Comparison of ENCODE assay signal across 22 cellular contexts in the genomic region with DNA sequence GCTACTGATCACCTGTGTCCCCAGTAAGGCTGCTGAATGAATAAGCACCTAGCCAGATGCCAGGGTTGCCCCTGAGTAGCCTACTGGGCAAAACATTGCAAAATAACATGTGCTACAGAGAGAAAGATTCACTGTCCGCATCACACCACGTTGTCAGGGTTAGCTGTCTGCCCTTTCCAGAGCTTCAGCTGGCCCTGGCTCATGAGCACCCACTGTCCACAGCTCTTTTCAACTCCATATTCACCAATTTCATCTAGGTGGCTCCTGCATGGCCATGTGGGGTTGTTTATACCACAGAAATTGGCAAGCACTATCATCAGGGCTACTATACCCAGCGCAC.
A peak's percentile ranks its signal among the peaks of the same experiment; 100 is the strongest.
DNase-seq lines count a peak whose midpoint lies in the region; ATAC-seq, FAIRE-seq and TF ChIP-seq lines count a peak whose summit lies in the region.
"Had no signal": no experiment of that assay in that cellular context is flagged by ENCODE, and none has a peak within 500 bp of the region (broad histone marks: within the 10 kb centered on the region; RNA-seq: fewer than 3 reads in every experiment).

No MANE protein-coding gene starts in this region.

- H3K4me2 ChIP-seq in H1 (ENCODE audit: insufficient read depth in 1 of 2, low read depth in 2 of 2, low read length in 2 of 2) (no peak overlapping the region), osteoblast (ENCODE audit: insufficient read depth, low read length) (no peak overlapping the region)

- H3K9ac ChIP-seq in H1 (replicated peaks in 1 of 4; ENCODE audit: extremely low read depth in 1 of 4, low read depth in 3 of 4, low read length in 3 of 4), result no peak overlapping the region
- H3K9ac ChIP-seq: BLaER1 treated with 17β-estradiol and CSF1 and Interleukin-3, amounts not matched to agents 10 nM and 100 nM had no signal

- no peak overlapping the region for H3K4me3 Mint-ChIP-seq in activated naive CD8-positive, alpha-beta T cell treated with anti-CD3 and anti-CD28 coated beads, Interleukin-2, amount 10 ng/mL, durations not matched to agents 7 days and 5 days
- H3K4me3 Mint-ChIP-seq in activated naive CD8-positive, alpha-beta T cell treated with anti-CD3 and anti-CD28 coated beads for 36 hours, result no peak overlapping the region
- no peak overlapping the region for H3K4me3 Mint-ChIP-seq in CD8-positive, alpha-beta T cell
- H3K4me3 Mint-ChIP-seq in HFFc6, result no peak overlapping the region
- H3K4me3 Mint-ChIP-seq: CD14-positive monocyte; CD4-positive, alpha-beta T cell had no signal

- no peak overlapping the region for H4K91ac ChIP-seq in H1 (replicated peaks; ENCODE audit: insufficient read length, low read length)

- H3K79me1 ChIP-seq in H1 (ENCODE audit: low read depth, low read length), result no peaks in the 10 kb centered on the region

- H3K27me3 ChIP-seq in CD8-positive, alpha-beta T cell (ENCODE audit: insufficient read depth, low read length), result no peaks in the 10 kb centered on the region
- H3K27me3 ChIP-seq in H1 (replicated peaks in 1 of 4; ENCODE audit: control insufficient read depth in 3 of 4, extremely low read depth in 1 of 4, insufficient read depth in 3 of 4, low read length in 3 of 4) (no peaks in the 10 kb centered on the region), osteoblast (ENCODE audit: insufficient read depth, low read length) (no peaks in the 10 kb centered on the region)
- H3K27me3 ChIP-seq: BE2C; BLaER1 treated with 17β-estradiol and CSF1 and Interleukin-3, amounts not matched to agents 10 nM and 100 nM had no signal

- no peak for FAIRE-seq in H1 (lab: Jason Lieb, UNC)
- FAIRE-seq: A204.1, GM12891 had no signal

- no peak overlapping the region for H4K5ac ChIP-seq in H1 (ENCODE audit: insufficient read length, low read depth, low read length)

- ATAC-seq in activated naive CD8-positive, alpha-beta T cell treated with anti-CD3 and anti-CD28 coated beads, Interleukin-2, amount 10 ng/mL, durations not matched to agents 7 days and 5 days (ENCODE audit: low read depth), result no peak
- ATAC-seq in CD8-positive, alpha-beta T cell, result no peak

- POLR2A ChIA-PET in activated naive CD8-positive, alpha-beta T cell treated with anti-CD3 and anti-CD28 coated beads, Interleukin-2, amount 10 ng/mL, durations not matched to agents 7 days and 5 days (lab: Charles Lee), result no interaction called here
- POLR2A ChIA-PET in CD8-positive, alpha-beta T cell (lab: Charles Lee), result no interaction called here
- POLR2A ChIA-PET in H1 (lab: Charles Lee; ENCODE audit: partially characterized antibody), result no interaction called here

- no peak overlapping the region for H2BK5ac ChIP-seq in H1 (ENCODE audit: low read depth, low read length)

- H2AFZ ChIP-seq in H1 (ENCODE audit: low read length) (no peak overlapping the region), osteoblast (ENCODE audit: low read length) (no peak overlapping the region)

- H3K23ac ChIP-seq in H1 (ENCODE audit: insufficient read length), result no peak overlapping the region

- WGBS in H1 (ENCODE audit: extremely low coverage in 1 of 2, insufficient coverage in 1 of 2, insufficient read length in 1 of 2, insufficient replicate concordance in 2 of 2, low coverage in 1 of 2, low lambda C conversion rate in 2 of 2, missing lambda C conversion rate in 1 of 2), 2 experiments, result 89% methylated on average over 3 of the region's 3 CpGs; no CpG with 5 or more reads in 1 of the 2 experiments

- no peak overlapping the region for H3K56ac ChIP-seq in H1 (replicated peaks; ENCODE audit: insufficient read length, low read depth, low read length)

- TF ChIP-seq RAD21 in H1 (IDR thresholded peaks at IDR 0.05 in 1 of 2, conservative IDR thresholded peaks at IDR 0.05 in 1 of 2; ENCODE audit: low read depth in 2 of 2, low read length in 2 of 2), result no peak

- no peak overlapping the region for H2BK12ac ChIP-seq in H1 (ENCODE audit: low read depth, low read length)

- CTCF ChIA-PET in CD8-positive, alpha-beta T cell (lab: Charles Lee), result no interaction called here
- CTCF ChIA-PET in H1 (lab: Charles Lee; ENCODE audit: partially characterized antibody), result interaction anchor here (1.5 to 3.9 kb wide), 3 partner anchors 10 to 327 kb away, joined by 4 to 12 read pairs (median 8); no protein-coding TSS in a partner anchor

- no peak overlapping the region for H4K8ac ChIP-seq in H1 (ENCODE audit: extremely low read depth, insufficient read depth, low read length)

- H3K23me2 ChIP-seq in H1 (ENCODE audit: low read depth, low read length), result peaks cover 9% of the 10 kb centered on the region; the same call in 1 of the 2 replicates

- no peak overlapping the region for H2AK5ac ChIP-seq in H1 (ENCODE audit: low read depth, low read length)

- no peak for TF ChIP-seq CTCF in CD8-positive, alpha-beta T cell (IDR thresholded peaks at IDR 0.05)
- TF ChIP-seq CTCF in H1 (IDR thresholded peaks at IDR 0.05; ENCODE audit: control extremely low read depth in 1 of 3, insufficient read depth in 1 of 3, low read depth in 1 of 3, low read length in 3 of 3) (no peak), osteoblast (IDR thresholded peaks at IDR 0.05; ENCODE audit: extremely low read depth, low read depth, low read length) (no peak), HFFc6 (IDR thresholded peaks at IDR 0.05) (no peak)

- H3K36me3 Mint-ChIP-seq in activated naive CD8-positive, alpha-beta T cell treated with anti-CD3 and anti-CD28 coated beads, Interleukin-2, amount 10 ng/mL, durations not matched to agents 7 days and 5 days, result no peaks in the 10 kb centered on the region
- H3K36me3 Mint-ChIP-seq in activated naive CD8-positive, alpha-beta T cell treated with anti-CD3 and anti-CD28 coated beads for 36 hours, result no peaks in the 10 kb centered on the region
- no peaks in the 10 kb centered on the region for H3K36me3 Mint-ChIP-seq in CD8-positive, alpha-beta T cell
- H3K36me3 Mint-ChIP-seq in HFFc6 (ENCODE audit: low read depth), result no peaks in the 10 kb centered on the region

- no peak overlapping the region for H2BK20ac ChIP-seq in H1 (ENCODE audit: low read length)

- intact Hi-C loops in CD8-positive, alpha-beta T cell (cut with DNase I, micrococcal nuclease), result no loop called here

- no peaks in the 10 kb centered on the region for H4K20me1 ChIP-seq in H1 (replicated peaks in 1 of 2; ENCODE audit: control insufficient read depth in 1 of 2, insufficient read depth in 2 of 2, low read length in 2 of 2)
- peaks cover 5% of the 10 kb centered on the region for H4K20me1 ChIP-seq in osteoblast (ENCODE audit: insufficient read depth, low read length)

- peaks cover 5% of the 10 kb centered on the region for H3K4me1 Mint-ChIP-seq in activated naive CD8-positive, alpha-beta T cell treated with anti-CD3 and anti-CD28 coated beads, Interleukin-2, amount 10 ng/mL, durations not matched to agents 7 days and 5 days
- H3K4me1 Mint-ChIP-seq in activated naive CD8-positive, alpha-beta T cell treated with anti-CD3 and anti-CD28 coated beads for 36 hours, result no peaks in the 10 kb centered on the region
- H3K4me1 Mint-ChIP-seq in CD8-positive, alpha-beta T cell (ENCODE audit: low read depth), result no peaks in the 10 kb centered on the region
- no peaks in the 10 kb centered on the region for H3K4me1 Mint-ChIP-seq in HFFc6 (ENCODE audit: low read depth)
- H3K4me1 Mint-ChIP-seq: CD14-positive monocyte had no signal

- H3K4me1 ChIP-seq in CD8-positive, alpha-beta T cell (ENCODE audit: insufficient read depth, low read length), result no peaks in the 10 kb centered on the region
- H3K4me1 ChIP-seq in H1 (replicated peaks in 1 of 4; ENCODE audit: control insufficient read depth in 3 of 4, insufficient read depth in 4 of 4, low read length in 3 of 4) (peaks cover 0 to 6% (median 3%) of the 10 kb centered on the region in 4 experiments; a peak in 4 of 7 replicates), osteoblast (ENCODE audit: insufficient read depth, low read length) (no peaks in the 10 kb centered on the region)
- H3K4me1 ChIP-seq: BE2C, HAP-1 had no signal

- TF ChIP-seq POLR2A in H1 (IDR thresholded peaks at IDR 0.05; ENCODE audit: control extremely low read depth in 1 of 2, low read depth in 2 of 2, low read length in 2 of 2), result no peak

- H2BK120ac ChIP-seq in H1 (replicated peaks; ENCODE audit: low read depth, low read length), result no peak overlapping the region

- H3K18ac ChIP-seq in H1 (ENCODE audit: extremely low read depth, low read length), result no peak overlapping the region

- H3K9me3 ChIP-seq in CD8-positive, alpha-beta T cell (ENCODE audit: low read length), result no peaks in the 10 kb centered on the region
- no peaks in the 10 kb centered on the region for H3K9me3 ChIP-seq in H1 (ENCODE audit: insufficient read depth in 2 of 2, low read depth in 1 of 2, low read length in 1 of 2)
- H3K9me3 ChIP-seq in osteoblast (ENCODE audit: low read depth, low read length), result no peaks in the 10 kb centered on the region
- H3K9me3 ChIP-seq: BE2C; BLaER1 treated with 17β-estradiol and CSF1 and Interleukin-3, amounts not matched to agents 10 nM and 100 nM; HAP-1 had no signal

- no peak for TF ChIP-seq EP300 in H1 (IDR thresholded peaks at IDR 0.05; ENCODE audit: borderline replicate concordance in 1 of 2, low read depth in 2 of 2, low read length in 2 of 2)

- no peaks in the 10 kb centered on the region for H3K27me3 Mint-ChIP-seq in activated naive CD8-positive, alpha-beta T cell treated with anti-CD3 and anti-CD28 coated beads, Interleukin-2, amount 10 ng/mL, durations not matched to agents 7 days and 5 days
- no peaks in the 10 kb centered on the region for H3K27me3 Mint-ChIP-seq in activated naive CD8-positive, alpha-beta T cell treated with anti-CD3 and anti-CD28 coated beads for 36 hours
- H3K27me3 Mint-ChIP-seq in CD8-positive, alpha-beta T cell (ENCODE audit: low read depth), result no peaks in the 10 kb centered on the region
- H3K27me3 Mint-ChIP-seq in HFFc6 (ENCODE audit: insufficient read depth), result peaks cover 18% of the 10 kb centered on the region
- H3K27me3 Mint-ChIP-seq: CD4-positive, alpha-beta T cell had no signal

- no peak for DNase-seq in activated naive CD8-positive, alpha-beta T cell treated with anti-CD3 and anti-CD28 coated beads, Interleukin-2, amount 10 ng/mL, durations not matched to agents 7 days and 5 days
- DNase-seq in activated naive CD8-positive, alpha-beta T cell treated with anti-CD3 and anti-CD28 coated beads for 36 hours, result no peak
- DNase-seq in CD8-positive, alpha-beta T cell, result no peak
- DNase-seq in H1 (ENCODE audit: low read depth in 1 of 2, low spot score in 2 of 2) (no peak), osteoblast (ENCODE audit: insufficient read length, low spot score, missing footprints) (peak; percentile 13), NCI-H1105 treated with DMSO at 0.1 percent for 48 hours (lab: John Stamatoyannopoulos, UW) (no peak), HFFc6 (no peak), kidney tubule cell (ENCODE audit: low spot score) (no peak)
- DNase-seq: AML-193; BE2C; Calu3; CD4-positive, alpha-beta T cell; COR-L47; DMS79 treated with DMSO at 0.1 percent for 48 hours; GF-D8; GOT3 had no signal

- H3K27ac ChIP-seq in CD8-positive, alpha-beta T cell (ENCODE audit: low read depth, low read length), result no peak overlapping the region
- no peak overlapping the region for H3K27ac ChIP-seq in H1 (ENCODE audit: low read depth, low read length)
- H3K27ac ChIP-seq in osteoblast (ENCODE audit: low read depth, low read length), result no peak overlapping the region
- H3K27ac ChIP-seq: 22Rv1; BLaER1 treated with 17β-estradiol and CSF1 and Interleukin-3, amounts not matched to agents 10 nM and 100 nM had no signal

- no peak overlapping the region for H3K4me3 ChIP-seq in CD8-positive, alpha-beta T cell (ENCODE audit: low read depth, low read length)
- no peak overlapping the region for H3K4me3 ChIP-seq in H1 (ENCODE audit: extremely low read depth in 1 of 4, insufficient read depth in 2 of 4, low read depth in 3 of 4, low read length in 4 of 4)
- no peak overlapping the region for H3K4me3 ChIP-seq in osteoblast (ENCODE audit: insufficient read depth, low read length)
- H3K4me3 ChIP-seq: BLaER1 treated with 17β-estradiol and CSF1 and Interleukin-3, amounts not matched to agents 10 nM and 100 nM; HAP-1 had no signal

- no peaks in the 10 kb centered on the region for H3K9me3 Mint-ChIP-seq in activated naive CD8-positive, alpha-beta T cell treated with anti-CD3 and anti-CD28 coated beads, Interleukin-2, amount 10 ng/mL, durations not matched to agents 7 days and 5 days
- no peaks in the 10 kb centered on the region for H3K9me3 Mint-ChIP-seq in activated naive CD8-positive, alpha-beta T cell treated with anti-CD3 and anti-CD28 coated beads for 36 hours
- no peaks in the 10 kb centered on the region for H3K9me3 Mint-ChIP-seq in CD8-positive, alpha-beta T cell
- no peaks in the 10 kb centered on the region for H3K9me3 Mint-ChIP-seq in HFFc6
- H3K9me3 Mint-ChIP-seq: CD4-positive, alpha-beta T cell had no signal

- no peaks in the 10 kb centered on the region for H3K36me3 ChIP-seq in CD8-positive, alpha-beta T cell (ENCODE audit: insufficient read depth, low read length)
- H3K36me3 ChIP-seq in H1 (ENCODE audit: control insufficient read depth in 2 of 4, insufficient read depth in 4 of 4, low read length in 3 of 4), result no peaks in the 10 kb centered on the region
- H3K36me3 ChIP-seq in osteoblast (ENCODE audit: insufficient read depth, low read length), result no peaks in the 10 kb centered on the region
- H3K36me3 ChIP-seq: BE2C; BLaER1 treated with 17β-estradiol and CSF1 and Interleukin-3, amounts not matched to agents 10 nM and 100 nM; HAP-1 had no signal

- H3K79me2 ChIP-seq in H1 (ENCODE audit: control insufficient read depth in 1 of 2, insufficient read depth in 2 of 2, low read length in 2 of 2) (no peaks in the 10 kb centered on the region), osteoblast (ENCODE audit: insufficient read depth, low read length) (no peaks in the 10 kb centered on the region)

- H3K4ac ChIP-seq in H1 (replicated peaks; ENCODE audit: insufficient read length, low read depth, low read length), result no peak overlapping the region

- H3K14ac ChIP-seq in H1 (ENCODE audit: insufficient read length), result no peak overlapping the region

- H3K27ac Mint-ChIP-seq in activated naive CD8-positive, alpha-beta T cell treated with anti-CD3 and anti-CD28 coated beads, Interleukin-2, amount 10 ng/mL, durations not matched to agents 7 days and 5 days, result peak overlapping the region; percentile 58
- H3K27ac Mint-ChIP-seq in activated naive CD8-positive, alpha-beta T cell treated with anti-CD3 and anti-CD28 coated beads for 36 hours, result no peak overlapping the region
- H3K27ac Mint-ChIP-seq in CD8-positive, alpha-beta T cell, result peak overlapping the region; percentile 20
- H3K27ac Mint-ChIP-seq in HFFc6, result no peak overlapping the region
- H3K27ac Mint-ChIP-seq: CD4-positive, alpha-beta T cell had no signal

- H2BK15ac ChIP-seq in H1 (ENCODE audit: low read length), result peak overlapping the region; percentile 1; the same call in 1 of the 2 replicates

Comparison
In these comparisons a context has a peak if more than half of its experiments do, and no peak if none do; other contexts are left out.
1. H3K27ac Mint-ChIP-seq: peak in activated naive CD8-positive, alpha-beta T cell treated with anti-CD3 and anti-CD28 coated beads, Interleukin-2, amount 10 ng/mL, durations not matched to agents 7 days and 5 days (single experiment) and CD8-positive, alpha-beta T cell (single experiment); none in activated naive CD8-positive, alpha-beta T cell treated with anti-CD3 and anti-CD28 coated beads for 36 hours (single experiment) and HFFc6 (single experiment).